In the genomic region with DNA sequence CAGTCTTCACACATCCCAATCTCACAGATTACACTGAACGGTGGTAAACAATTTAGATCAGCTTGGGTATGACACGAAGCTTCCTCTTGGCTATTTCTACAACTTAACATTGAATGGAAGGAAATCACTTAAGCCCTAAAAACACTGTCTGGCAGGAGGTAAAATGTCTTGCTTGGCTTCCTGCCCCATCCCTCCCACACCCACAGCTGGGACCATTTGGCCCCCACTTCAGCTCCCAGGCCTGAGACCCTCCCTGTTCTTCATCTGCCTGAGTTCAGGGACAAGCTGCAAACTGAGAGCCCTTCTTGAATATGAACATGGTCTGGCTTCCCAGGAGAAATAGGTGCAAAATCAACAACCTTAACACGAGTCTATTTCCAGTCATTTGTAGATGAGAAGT, we compare ENCODE assay signal across 25 cellular contexts. TPM values are rescaled to one million over a fixed set of nuclear protein-coding genes. Genes with fewer than 3 reads are reported as not detected.
"Had no signal": no experiment of that assay in that cellular context is flagged by ENCODE, and none has a peak within 500 bp of the region (broad histone marks: within the 10 kb centered on the region; RNA-seq: fewer than 3 reads in every experiment).

No MANE protein-coding gene starts in this region.

- H3K4me3 Mint-ChIP-seq: immature natural killer cell; mesothelial cell of epicardium; naive B cell; natural killer cell; stimulated activated effector memory CD8-positive, alpha-beta T cell treated with anti-CD3 and anti-CD28 coated beads, Interleukin-12 subunit alpha, Interleukin-12 subunit beta, amount 100 ng/mL, for 72 hours; stimulated activated naive CD8-positive, alpha-beta T cell treated with anti-CD3 and anti-CD28 coated beads, Interleukin-15, Interleukin-2, amounts not matched to agents 100 ng/mL and 50 ng/mL, for 24 hours had no signal

- ATAC-seq: left colon; natural killer cell; pancreas; right lobe of liver; stimulated activated effector memory CD8-positive, alpha-beta T cell treated with anti-CD3 and anti-CD28 coated beads, Interleukin-12 subunit alpha, Interleukin-12 subunit beta, amount 100 ng/mL, for 72 hours; upper lobe of right lung had no signal

- H3K9me3 Mint-ChIP-seq: immature natural killer cell; mesothelial cell of epicardium; naive B cell; natural killer cell; stimulated activated effector memory CD8-positive, alpha-beta T cell treated with anti-CD3 and anti-CD28 coated beads, Interleukin-12 subunit alpha, Interleukin-12 subunit beta, amount 100 ng/mL, for 72 hours; stimulated activated naive CD8-positive, alpha-beta T cell treated with anti-CD3 and anti-CD28 coated beads, Interleukin-15, Interleukin-2, amounts not matched to agents 100 ng/mL and 50 ng/mL, for 24 hours had no signal

- H3K9me3 ChIP-seq: pancreas, prostate gland, right lobe of liver, suprapubic skin, thoracic aorta, tibial artery, upper lobe of right lung had no signal

- H3K27me3 ChIP-seq: pancreas, tibial artery had no signal

- H3K36me3 Mint-ChIP-seq: immature natural killer cell; mesothelial cell of epicardium; naive B cell; natural killer cell; stimulated activated effector memory CD8-positive, alpha-beta T cell treated with anti-CD3 and anti-CD28 coated beads, Interleukin-12 subunit alpha, Interleukin-12 subunit beta, amount 100 ng/mL, for 72 hours had no signal

- H3K36me3 ChIP-seq: pancreas, prostate gland, right lobe of liver, suprapubic skin, thoracic aorta, tibial artery, upper lobe of right lung had no signal

- H3K27ac ChIP-seq: pancreas, prostate gland, right lobe of liver, suprapubic skin, thoracic aorta, tibial artery, upper lobe of right lung had no signal

- H3K4me1 ChIP-seq: pancreas, upper lobe of right lung had no signal

- H3K4me3 ChIP-seq: lung, pancreas, prostate gland, right lobe of liver, suprapubic skin, thoracic aorta, tibial artery, upper lobe of right lung had no signal

- DNase-seq: hypothalamus; immature natural killer cell; kidney; left colon; mesendoderm; naive B cell; natural killer cell; pancreas; posterior cingulate gyrus; stimulated activated CD4-positive, alpha-beta T cell treated with anti-CD3 and anti-CD28 coated beads, Interleukin-12 subunit alpha, Interleukin-12 subunit beta, amount 100 ng/mL, for 4 hours; stimulated activated CD4-positive, alpha-beta T cell treated with anti-CD3 and anti-CD28 coated beads, Interleukin-15, amount 100 ng/mL, for 24 hours; stimulated activated CD4-positive, alpha-beta T cell treated with anti-CD3 and anti-CD28 coated beads, Interleukin-4, amount 100 ng/mL, for 24 hours; stimulated activated naive CD4-positive, alpha-beta T cell; tibial artery; trophoblast cell; upper lobe of right lung had no signal

- H3K27ac Mint-ChIP-seq: immature natural killer cell; mesothelial cell of epicardium; naive B cell; natural killer cell; stimulated activated effector memory CD8-positive, alpha-beta T cell treated with anti-CD3 and anti-CD28 coated beads, Interleukin-12 subunit alpha, Interleukin-12 subunit beta, amount 100 ng/mL, for 72 hours; stimulated activated naive CD8-positive, alpha-beta T cell treated with anti-CD3 and anti-CD28 coated beads, Interleukin-15, Interleukin-2, amounts not matched to agents 100 ng/mL and 50 ng/mL, for 24 hours had no signal

RNA-seq across cellular contexts. Expression of gene COL15A1, which starts 3.4 kb away (rescaled TPM):
- total RNA-seq: mononuclear cell had no signal
